2 cellular contexts compared by ENCODE assay signal in the genomic region with DNA sequence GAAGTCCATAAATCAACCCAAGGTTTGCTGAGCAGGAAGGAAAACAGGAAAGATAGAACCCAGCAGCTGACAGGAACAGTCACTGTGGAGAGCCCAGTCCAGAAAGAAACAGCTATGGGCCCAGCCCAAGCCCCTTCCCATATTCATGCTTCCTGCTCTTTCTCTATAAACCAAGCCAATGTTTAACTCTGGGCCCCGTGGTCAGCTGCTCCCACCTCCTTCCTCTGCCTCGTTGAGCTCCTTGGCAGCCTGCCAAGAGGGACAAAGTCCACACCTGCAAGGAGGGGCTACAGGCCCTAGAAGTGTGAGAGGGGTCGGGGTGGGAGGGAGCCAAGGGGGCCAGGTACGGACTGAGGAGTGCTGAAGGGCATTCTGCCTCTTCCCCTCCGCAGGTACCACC.
TF ChIP-seq lines count a peak whose summit lies in the region.

No MANE protein-coding gene starts in this region.

TF ChIP-seq in K562, 482 proteins besides CTCF, POLR2A, EP300 and RAD21:
- TF ChIP-seq ZBED1 (IDR thresholded peaks at IDR 0.05), result no peak
- TF ChIP-seq POLR2G (IDR thresholded peaks at IDR 0.05; ENCODE audit: low read depth, low read length), result no peak
- TF ChIP-seq NFIX (CRISPR knock-in tag; IDR thresholded peaks at IDR 0.05; ENCODE audit: low read depth), result peak; percentile 70
- TF ChIP-seq, protein P1, sequence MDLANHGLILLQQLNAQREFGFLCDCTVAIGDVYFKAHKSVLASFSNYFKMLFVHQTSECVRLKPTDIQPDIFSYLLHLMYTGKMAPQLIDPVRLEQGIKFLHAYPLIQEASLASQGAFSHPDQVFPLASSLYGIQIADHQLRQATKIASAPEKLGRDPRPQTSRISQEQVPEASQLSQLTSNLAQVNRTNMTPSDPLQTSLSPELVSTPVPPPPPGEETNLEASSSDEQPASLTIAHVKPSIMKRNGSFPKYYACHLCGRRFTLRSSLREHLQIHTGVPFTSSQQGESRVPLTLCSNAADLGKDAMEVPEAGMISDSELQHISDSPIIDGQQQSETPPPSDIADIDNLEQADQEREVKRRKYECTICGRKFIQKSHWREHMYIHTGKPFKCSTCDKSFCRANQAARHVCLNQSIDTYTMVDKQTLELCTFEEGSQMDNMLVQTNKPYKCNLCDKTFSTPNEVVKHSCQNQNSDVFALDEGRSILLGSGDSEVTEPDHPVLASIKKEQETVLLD (IDR thresholded peaks at IDR 0.05), result no peak
- TF ChIP-seq KLF16 (IDR thresholded peaks at IDR 0.05), result no peak
- TF ChIP-seq TOE1 (IDR thresholded peaks at IDR 0.05; ENCODE audit: borderline replicate concordance), result no peak
- TF ChIP-seq TOE1 (CRISPR knock-in tag; IDR thresholded peaks at IDR 0.05; ENCODE audit: borderline replicate concordance, low read depth), result no peak
- no peak for TF ChIP-seq ZBTB1 (CRISPR knock-in tag; IDR thresholded peaks at IDR 0.05; ENCODE audit: borderline replicate concordance, low read depth)
- TF ChIP-seq ZC3H11A (IDR thresholded peaks at IDR 0.05; ENCODE audit: low read depth, low read length), result no peak
- TF ChIP-seq DIDO1 (tag; IDR thresholded peaks at IDR 0.05; ENCODE audit: low read depth), result no peak
- TF ChIP-seq MEIS2 (IDR thresholded peaks at IDR 0.05; ENCODE audit: partially characterized antibody), result no peak
- no peak for TF ChIP-seq SRSF1 (IDR thresholded peaks at IDR 0.05; ENCODE audit: low read depth, low read length)
- TF ChIP-seq NFIC (IDR thresholded peaks at IDR 0.05), result peak; percentile 87
- TF ChIP-seq SAP30 (IDR thresholded peaks at IDR 0.05; ENCODE audit: borderline replicate concordance, insufficient read depth, low read depth, low read length, poor library complexity, severe bottlenecking), result no peak
TF ChIP-seq in K562: peak in this region for 2.

TF ChIP-seq in HepG2, 621 proteins besides CTCF, POLR2A, EP300 and RAD21:
- peak; percentile 53 for TF ChIP-seq HNF4A (CRISPR knock-in tag; IDR thresholded peaks at IDR 0.05)
- TF ChIP-seq HNF4G (IDR thresholded peaks at IDR 0.05; ENCODE audit: borderline replicate concordance, low read depth, low read length), result 0 out of 2 replicates have a peak, but pooled peaks have one; percentile 34
- no peak for TF ChIP-seq HNF4G (CRISPR knock-in tag; IDR thresholded peaks at IDR 0.05; ENCODE audit: borderline replicate concordance, low read depth)
- 0 out of 2 replicates have a peak, but pooled peaks have one; percentile 26 for TF ChIP-seq NFIB (CRISPR knock-in tag; IDR thresholded peaks at IDR 0.05; ENCODE audit: borderline replicate concordance)
- TF ChIP-seq, protein P2, sequence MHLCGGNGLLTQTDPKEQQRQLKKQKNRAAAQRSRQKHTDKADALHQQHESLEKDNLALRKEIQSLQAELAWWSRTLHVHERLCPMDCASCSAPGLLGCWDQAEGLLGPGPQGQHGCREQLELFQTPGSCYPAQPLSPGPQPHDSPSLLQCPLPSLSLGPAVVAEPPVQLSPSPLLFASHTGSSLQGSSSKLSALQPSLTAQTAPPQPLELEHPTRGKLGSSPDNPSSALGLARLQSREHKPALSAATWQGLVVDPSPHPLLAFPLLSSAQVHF (CRISPR knock-in tag; IDR thresholded peaks at IDR 0.05), result no peak
- TF ChIP-seq LCORL (IDR thresholded peaks at IDR 0.05), result peak; percentile 69; the same call in 1 of the 2 replicates
- TF ChIP-seq LCORL (CRISPR knock-in tag; IDR thresholded peaks at IDR 0.05), result no peak
- TF ChIP-seq MXI1 (IDR thresholded peaks at IDR 0.05; ENCODE audit: borderline replicate concordance, low read depth, low read length), result no peak
TF ChIP-seq in HepG2: peak in this region for 4.
